In genomic region chr7:116592445-116592844, GRCh38 we compare ENCODE assay signal across 1 cellular context.
TF ChIP-seq lines count a peak whose summit lies in the region.

No MANE protein-coding gene starts in this region.

TF ChIP-seq in GM23338, 12 proteins besides CTCF, POLR2A, EP300 and RAD21 (continued from another document):
- TF ChIP-seq ZNF462 (CRISPR knock-in tag; IDR thresholded peaks at IDR 0.05) = no peak
- no peak for TF ChIP-seq STAT1 (IDR thresholded peaks at IDR 0.05; ENCODE audit: unreplicated experiment)
- no peak for TF ChIP-seq ZNF331 (CRISPR knock-in tag; IDR thresholded peaks at IDR 0.05; ENCODE audit: low read depth)
- no peak for TF ChIP-seq JUNB (IDR thresholded peaks at IDR 0.05; ENCODE audit: unreplicated experiment)
- no peak for TF ChIP-seq ZNF114 (CRISPR knock-in tag; IDR thresholded peaks at IDR 0.05)
